In genomic region chr1:231000639-231001038, GRCh38 we compare ENCODE assay signal across 29 cellular contexts.
"Had no signal": no experiment of that assay in that cellular context is flagged by ENCODE, and none has a peak within 500 bp of the region (broad histone marks: within the 10 kb centered on the region; RNA-seq: fewer than 3 reads in every experiment).

No MANE protein-coding gene starts in this region.

- H3K27ac Mint-ChIP-seq: dendritic cell treated with granulocyte-macrophage colony-stimulating factor and Interleukin-4, amounts not matched to agents 40 ng/mL and 50 ng/mL, for 4 days; effector memory CD8-positive, alpha-beta T cell; endodermal cell had no signal

- H3K27me3 ChIP-seq: colonic mucosa, dorsolateral prefrontal cortex, esophagus muscularis mucosa, esophagus squamous epithelium, foreskin keratinocyte, gastrocnemius medialis, gastroesophageal sphincter, heart left ventricle, heart right ventricle had no signal

- H3K4me3 ChIP-seq: colonic mucosa, coronary artery, dorsolateral prefrontal cortex, esophagus muscularis mucosa, esophagus squamous epithelium, gastrocnemius medialis, gastroesophageal sphincter, heart left ventricle, heart right ventricle had no signal

- H3K4me3 Mint-ChIP-seq: dendritic cell treated with granulocyte-macrophage colony-stimulating factor and Interleukin-4, amounts not matched to agents 40 ng/mL and 50 ng/mL, for 4 days; effector memory CD8-positive, alpha-beta T cell; endodermal cell had no signal

- ATAC-seq: effector memory CD8-positive, alpha-beta T cell; esophagus mucosa; foreskin keratinocyte; gastrocnemius medialis; gastroesophageal sphincter; heart left ventricle; heart right ventricle had no signal

- H3K27ac ChIP-seq: colonic mucosa, coronary artery, dorsolateral prefrontal cortex, epithelial cell of prostate, esophagus muscularis mucosa, esophagus squamous epithelium, foreskin keratinocyte, gastrocnemius medialis, gastroesophageal sphincter, heart left ventricle, heart right ventricle had no signal

- H3K9me3 ChIP-seq: colonic mucosa, gastrocnemius medialis had no signal

- H3K27me3 Mint-ChIP-seq: dendritic cell treated with granulocyte-macrophage colony-stimulating factor and Interleukin-4, amounts not matched to agents 40 ng/mL and 50 ng/mL, for 4 days; effector memory CD8-positive, alpha-beta T cell had no signal

- FAIRE-seq: colon, endometrium, endothelial cell of umbilical vein, frontal cortex had no signal

- H3K4me1 ChIP-seq: colonic mucosa, esophagus muscularis mucosa, esophagus squamous epithelium, foreskin keratinocyte, gastrocnemius medialis, gastroesophageal sphincter, heart left ventricle, heart right ventricle had no signal

- H3K4me1 Mint-ChIP-seq: endodermal cell had no signal

- DNase-seq: colonic mucosa; cortex of kidney; dermis blood vessel endothelial cell; dorsolateral prefrontal cortex; effector CD4-positive, alpha-beta T cell; effector CD8-positive, alpha-beta T cell; effector memory CD4-positive, alpha-beta T cell; effector memory CD8-positive, alpha-beta T cell; endodermal cell; erythroblast; esophagus squamous epithelium; foreskin fibroblast; foreskin keratinocyte; foreskin melanocyte; gastrocnemius medialis; glutamatergic neuron; head of caudate nucleus; heart left ventricle; heart right ventricle had no signal
